Comparison of ENCODE assay signal across 8 cellular contexts in genomic region chr14:30610719-30611388, GRCh38. TPM values are rescaled to one million over a fixed set of nuclear protein-coding genes. Genes with fewer than 3 reads are reported as not detected.
DNase-seq lines count a peak whose midpoint lies in the region; ATAC-seq, FAIRE-seq and TF ChIP-seq lines count a peak whose summit lies in the region.

No MANE protein-coding gene starts in this region.

- intact Hi-C loops in kidney (cut with DNase I) (no loop called here), uterus (cut with DNase I; ENCODE audit: low total_unique reads) (no loop called here)

- TF ChIP-seq CTCF in GM12864 (IDR thresholded peaks at IDR 0.05; ENCODE audit: low read depth, low read length, missing control alignments) = peak; percentile 9
- peak; percentile 43 for TF ChIP-seq CTCF in astrocyte of the cerebellum (IDR thresholded peaks at IDR 0.05; ENCODE audit: low read depth, low read length, missing control alignments)
- TF ChIP-seq CTCF in kidney (IDR thresholded peaks at IDR 0.05; ENCODE audit: borderline replicate concordance, extremely low read depth, insufficient read depth) = peak; percentile 22
- TF ChIP-seq CTCF in uterus (IDR thresholded peaks at IDR 0.05) = peak in 1 of 4 experiments; percentile 36

- no peaks in the 10 kb centered on the region for H3K27me3 ChIP-seq in uterus

- H3K36me3 ChIP-seq in kidney (ENCODE audit: control insufficient read depth in 1 of 2, insufficient read depth in 2 of 2, low read length in 2 of 2) (no peaks in the 10 kb centered on the region), uterus (no peaks in the 10 kb centered on the region)

- TF ChIP-seq POLR2A in uterus (IDR thresholded peaks at IDR 0.05) = no peak

- no peak for FAIRE-seq in kidney (lab: Jason Lieb, UNC)

- peaks cover 0 to 2% of the 10 kb centered on the region in 2 donors for H3K4me1 ChIP-seq in kidney (ENCODE audit: control insufficient read depth in 1 of 2, insufficient read depth in 1 of 2, low read depth in 1 of 2, low read length in 2 of 2)
- H3K4me1 ChIP-seq in uterus = no peaks in the 10 kb centered on the region

- peak; percentile 4 for DNase-seq in A172 (ENCODE audit: low spot score)
- DNase-seq in GM12864 (ENCODE audit: low read depth) = no peak
- peak; percentile 92 for DNase-seq in NCI-H2107 treated with DMSO at 0.1 percent for 48 hours (lab: John Stamatoyannopoulos, UW; ENCODE audit: unreplicated experiment)
- DNase-seq in astrocyte of the cerebellum (ENCODE audit: low read depth) = peak; percentile 67
- DNase-seq in kidney = no peak
- DNase-seq in uterus = peak; percentile 35

- no peak overlapping the region for H3K9ac ChIP-seq in kidney (ENCODE audit: low read length in 2 of 2)

- ATAC-seq in HG02840 (IDR thresholded peaks at IDR 0.05; ENCODE audit: low FRiP score, unreplicated experiment) (no peak), GM21423 (IDR thresholded peaks at IDR 0.05; ENCODE audit: unreplicated experiment) (no peak)

- H3K4me3 ChIP-seq in GM12864 (ENCODE audit: low read depth, low read length) = no peak overlapping the region
- no peak overlapping the region for H3K4me3 ChIP-seq in astrocyte of the cerebellum (ENCODE audit: low read depth, low read length)
- no peak overlapping the region for H3K4me3 ChIP-seq in kidney (ENCODE audit: low read length in 2 of 2)
- H3K4me3 ChIP-seq in uterus = no peak overlapping the region

- in situ Hi-C loops in astrocyte of the cerebellum (cut with HindIII; ENCODE audit: low sequenced_read_pairs) = no loop called here

- H3K9me3 ChIP-seq in kidney (ENCODE audit: control insufficient read depth in 1 of 2, low read length in 2 of 2) (no peaks in the 10 kb centered on the region), uterus (no peaks in the 10 kb centered on the region)

- H3K27ac ChIP-seq in kidney (ENCODE audit: low read depth in 2 of 2, low read length in 2 of 2) = no peak overlapping the region
- H3K27ac ChIP-seq in uterus = no peak overlapping the region

RNA-seq across cellular contexts. Expression of gene SCFD1, which starts 11.3 kb away (rescaled TPM):
- total RNA-seq in A172 (2014; rRNA removed; shearing (Covaris generic)) = 50.0 and 60.6 TPM in 2 replicates
- total RNA-seq in kidney (74.4 TPM), uterus (100 to 1,000 TPM in 3 of 4 donors, 10 to 100 TPM in 1; 99.9 to 291 (median 160) TPM)
- 52.0 TPM for polyA plus RNA-seq in kidney (ENCODE audit: insufficient read depth, low read depth, low replicate concordance)

RNA-seq across cellular contexts. Expression of gene G2E3, which starts 51.9 kb away (rescaled TPM):
- 18.9 and 43.8 TPM in 2 replicates for total RNA-seq in A172 (2014; rRNA removed; shearing (Covaris generic))
- total RNA-seq in kidney = 20.5 TPM
- 4.4 TPM for polyA plus RNA-seq in kidney (ENCODE audit: insufficient read depth, low read depth, low replicate concordance)
- 10 to 100 TPM in 3 of 4 donors, 1 to 10 TPM in 1; 3.1 to 48.9 (median 17.5) TPM for total RNA-seq in uterus

Comparison
In these comparisons a context has a peak if more than half of its experiments do, and no peak if none do; other contexts are left out.
1. DNase-seq: peak in A172 (single experiment), NCI-H2107 treated with DMSO at 0.1 percent for 48 hours (single experiment), astrocyte of the cerebellum (single experiment) and uterus (2 of 2); none in GM12864 (single experiment) and kidney (single experiment).